Comparison of ENCODE assay signal across 9 cellular contexts in genomic region chr2:12169060-12169406, GRCh38.
A peak's percentile ranks its signal among the peaks of the same experiment; 100 is the strongest.
DNase-seq lines count a peak whose midpoint lies in the region; ATAC-seq, FAIRE-seq and TF ChIP-seq lines count a peak whose summit lies in the region.
"Had no signal": no experiment of that assay in that cellular context is flagged by ENCODE, and none has a peak within 500 bp of the region (broad histone marks: within the 10 kb centered on the region; RNA-seq: fewer than 3 reads in every experiment).

No MANE protein-coding gene starts in this region.

- no peaks in the 10 kb centered on the region for H3K9me3 Mint-ChIP-seq in activated CD8-positive, alpha-beta T cell treated with anti-CD3 and anti-CD28 coated beads, Interleukin-2, amount 10 ng/mL, durations not matched to agents 7 days and 5 days (ENCODE audit: insufficient read depth)
- peaks cover 0 to 1% of the 10 kb centered on the region in 2 donors for H3K9me3 Mint-ChIP-seq in stimulated activated naive B cell treated with anti-CD40 and anti-IgM and Interleukin-4, amounts not matched to agents 10 μg/mL and 1 μg/mL and 100 μg/mL, for 72 hours

- no peaks in the 10 kb centered on the region for H3K36me3 ChIP-seq in HEK293 (ENCODE audit: control insufficient read depth in 2 of 2, insufficient read depth in 1 of 2, low read length in 2 of 2)
- no peaks in the 10 kb centered on the region for H3K36me3 ChIP-seq in small intestine (ENCODE audit: control insufficient read depth in 2 of 2, insufficient read depth in 2 of 2, low read length in 2 of 2)

- TF ChIP-seq CTCF in HEK293 (tag by site-specific recombination; IDR thresholded peaks at IDR 0.05) = no peak

- CTCF ChIA-PET in HEK293 (lab: Yijun Ruan, JAX) = interaction anchor here (0.6 kb wide), 2 partner anchors 228 to 340 kb away, joined by 3 to 4 read pairs; no protein-coding TSS in a partner anchor
- CTCF ChIA-PET in activated CD8-positive, alpha-beta T cell treated with anti-CD3 and anti-CD28 coated beads, Interleukin-2, amount 10 ng/mL, durations not matched to agents 7 days and 5 days (lab: Charles Lee) = interaction anchor here (0.9 to 2.4 kb wide), 3 partner anchors 20 to 548 kb away, joined by 3 to 9 read pairs (median 3); partner anchors contain the start of gene TRIB2

- no peak overlapping the region for H3K4me3 Mint-ChIP-seq in activated CD8-positive, alpha-beta T cell treated with anti-CD3 and anti-CD28 coated beads, Interleukin-2, amount 10 ng/mL, durations not matched to agents 7 days and 5 days
- peak overlapping the region in 1 of 2 donors; percentile 18 for H3K4me3 Mint-ChIP-seq in stimulated activated naive B cell treated with anti-CD40 and anti-IgM and Interleukin-4, amounts not matched to agents 10 μg/mL and 1 μg/mL and 100 μg/mL, for 72 hours
- H3K4me3 Mint-ChIP-seq: activated naive CD8-positive, alpha-beta T cell had no signal

- no peaks in the 10 kb centered on the region for H3K27me3 ChIP-seq in right cardiac atrium (ENCODE audit: control insufficient read depth, insufficient read depth)
- no peaks in the 10 kb centered on the region for H3K27me3 ChIP-seq in small intestine (ENCODE audit: control insufficient read depth in 2 of 2, insufficient read depth in 2 of 2, low read length in 2 of 2)

- peak overlapping the region; percentile 40 for H3K27ac Mint-ChIP-seq in activated CD8-positive, alpha-beta T cell treated with anti-CD3 and anti-CD28 coated beads, Interleukin-2, amount 10 ng/mL, durations not matched to agents 7 days and 5 days
- no peak overlapping the region for H3K27ac Mint-ChIP-seq in stimulated activated naive B cell treated with anti-CD40 and anti-IgM and Interleukin-4, amounts not matched to agents 10 μg/mL and 1 μg/mL and 100 μg/mL, for 72 hours
- H3K27ac Mint-ChIP-seq: activated naive CD8-positive, alpha-beta T cell had no signal

- no peak overlapping the region for H3K4me3 ChIP-seq in HEK293 (ENCODE audit: low read depth, low read length)
- no peak overlapping the region for H3K4me3 ChIP-seq in right cardiac atrium (ENCODE audit: low read length)
- no peak overlapping the region for H3K4me3 ChIP-seq in small intestine (ENCODE audit: low read depth in 1 of 2, low read length in 2 of 2)

- intact Hi-C loops in right cardiac atrium (cut with DNase I) = loop anchor here in 2 of 4 donors (5.0 to 10.0 kb wide), 2 partner anchors 334 to 548 kb away; partner anchors contain the start of gene TRIB2 (in 1 of the 2)

- DNase-seq in activated CD8-positive, alpha-beta T cell treated with anti-CD3 and anti-CD28 coated beads, Interleukin-2, amount 10 ng/mL, durations not matched to agents 7 days and 5 days = no peak
- DNase-seq in right cardiac atrium (peak in 1 of 3 donors; percentile 60), small intestine (no peak), glomerular visceral epithelial cell (ENCODE audit: extremely low spot score) (no peak)
- no peak for DNase-seq in stimulated activated naive B cell treated with anti-CD40 and anti-IgM and Interleukin-4, amounts not matched to agents 10 μg/mL and 1 μg/mL and 100 μg/mL, for 72 hours
- DNase-seq in activated CD4-positive, CD25-positive, alpha-beta regulatory T cell (lab: John Stamatoyannopoulos, UW) = no peak

- 50% methylated on average over 4 of the region's 4 CpGs for WGBS in right cardiac atrium
- 61 to 67% (median 64%) methylated on average over 4 of the region's 4 CpGs for WGBS in small intestine, 3 donors

- ATAC-seq in activated CD8-positive, alpha-beta T cell treated with anti-CD3 and anti-CD28 coated beads, Interleukin-2, amount 10 ng/mL, durations not matched to agents 7 days and 5 days = no peak
- ATAC-seq in right cardiac atrium = peak; percentile 81 to 84
- ATAC-seq in stimulated activated naive B cell treated with anti-CD40 and anti-IgM and Interleukin-4, amounts not matched to agents 10 μg/mL and 1 μg/mL and 100 μg/mL, for 72 hours (replicated peaks) = peak; percentile 86 to 90
- no peak for ATAC-seq in GM21576 (IDR thresholded peaks at IDR 0.05; ENCODE audit: unreplicated experiment)

- H3K27me3 Mint-ChIP-seq in activated CD8-positive, alpha-beta T cell treated with anti-CD3 and anti-CD28 coated beads, Interleukin-2, amount 10 ng/mL, durations not matched to agents 7 days and 5 days (ENCODE audit: low read depth) = no peaks in the 10 kb centered on the region
- no peaks in the 10 kb centered on the region for H3K27me3 Mint-ChIP-seq in stimulated activated naive B cell treated with anti-CD40 and anti-IgM and Interleukin-4, amounts not matched to agents 10 μg/mL and 1 μg/mL and 100 μg/mL, for 72 hours
- H3K27me3 Mint-ChIP-seq: activated naive CD8-positive, alpha-beta T cell had no signal

- H3K27ac ChIP-seq in HEK293 (ENCODE audit: extremely low read depth, low read depth, low read length) (no peak overlapping the region), right cardiac atrium (ENCODE audit: low read length) (peak overlapping the region; percentile 51), small intestine (ENCODE audit: low read depth in 1 of 2, low read length in 1 of 2) (peak overlapping the region in 1 of 2 donors; percentile 93)

- H3K36me3 Mint-ChIP-seq in activated CD8-positive, alpha-beta T cell treated with anti-CD3 and anti-CD28 coated beads, Interleukin-2, amount 10 ng/mL, durations not matched to agents 7 days and 5 days (ENCODE audit: low read depth) = peaks cover 3% of the 10 kb centered on the region
- H3K36me3 Mint-ChIP-seq in stimulated activated naive B cell treated with anti-CD40 and anti-IgM and Interleukin-4, amounts not matched to agents 10 μg/mL and 1 μg/mL and 100 μg/mL, for 72 hours = no peaks in the 10 kb centered on the region
- H3K36me3 Mint-ChIP-seq: activated naive CD8-positive, alpha-beta T cell had no signal

- POLR2A ChIA-PET in HEK293 (lab: Yijun Ruan, JAX) = no interaction called here
- POLR2A ChIA-PET in activated CD8-positive, alpha-beta T cell treated with anti-CD3 and anti-CD28 coated beads, Interleukin-2, amount 10 ng/mL, durations not matched to agents 7 days and 5 days (lab: Charles Lee) = no interaction called here

- H3K4me1 ChIP-seq in HEK293 (ENCODE audit: control insufficient read depth, insufficient read depth, low read length) (no peaks in the 10 kb centered on the region), right cardiac atrium (ENCODE audit: control insufficient read depth, insufficient read depth, low read length) (peaks cover 13% of the 10 kb centered on the region), small intestine (ENCODE audit: control insufficient read depth in 2 of 2, insufficient read depth in 1 of 2, low read depth in 1 of 2, low read length in 1 of 2) (peaks cover 0 to 10% of the 10 kb centered on the region in 2 donors)

- peaks cover 30% of the 10 kb centered on the region for H3K4me1 Mint-ChIP-seq in activated CD8-positive, alpha-beta T cell treated with anti-CD3 and anti-CD28 coated beads, Interleukin-2, amount 10 ng/mL, durations not matched to agents 7 days and 5 days (ENCODE audit: low read depth)
- peaks cover 25 to 44% of the 10 kb centered on the region in 2 donors for H3K4me1 Mint-ChIP-seq in stimulated activated naive B cell treated with anti-CD40 and anti-IgM and Interleukin-4, amounts not matched to agents 10 μg/mL and 1 μg/mL and 100 μg/mL, for 72 hours

- H3K9me3 ChIP-seq in HEK293 (ENCODE audit: control insufficient read depth, insufficient read depth, low read depth, low read length) (no peaks in the 10 kb centered on the region), right cardiac atrium (ENCODE audit: control insufficient read depth, low read length) (no peaks in the 10 kb centered on the region), small intestine (ENCODE audit: control insufficient read depth, low read depth) (no peaks in the 10 kb centered on the region)

- FAIRE-seq in small intestine (lab: Jason Lieb, UNC) = no peak

TF ChIP-seq in HEK293, 187 proteins besides CTCF, POLR2A, EP300 and RAD21:
- TF ChIP-seq ZNF707 (tag by site-specific recombination; IDR thresholded peaks at IDR 0.05) (no peak), TRIM28 (IDR thresholded peaks at IDR 0.05; ENCODE audit: borderline replicate concordance, low read length) (0 out of 2 replicates have a peak, but pooled peaks have one; percentile 37)

Comparison
In these comparisons a context has a peak if more than half of its experiments do, and no peak if none do; other contexts are left out.
1. ATAC-seq: peak in right cardiac atrium (2 of 2) and stimulated activated naive B cell treated with anti-CD40 and anti-IgM and Interleukin-4, amounts not matched to agents 10 μg/mL and 1 μg/mL and 100 μg/mL, for 72 hours (2 of 2); none in activated CD8-positive, alpha-beta T cell treated with anti-CD3 and anti-CD28 coated beads, Interleukin-2, amount 10 ng/mL, durations not matched to agents 7 days and 5 days (single experiment) and GM21576 (single experiment).